ENCODE assay signal across 23 cellular contexts in the genomic region with DNA sequence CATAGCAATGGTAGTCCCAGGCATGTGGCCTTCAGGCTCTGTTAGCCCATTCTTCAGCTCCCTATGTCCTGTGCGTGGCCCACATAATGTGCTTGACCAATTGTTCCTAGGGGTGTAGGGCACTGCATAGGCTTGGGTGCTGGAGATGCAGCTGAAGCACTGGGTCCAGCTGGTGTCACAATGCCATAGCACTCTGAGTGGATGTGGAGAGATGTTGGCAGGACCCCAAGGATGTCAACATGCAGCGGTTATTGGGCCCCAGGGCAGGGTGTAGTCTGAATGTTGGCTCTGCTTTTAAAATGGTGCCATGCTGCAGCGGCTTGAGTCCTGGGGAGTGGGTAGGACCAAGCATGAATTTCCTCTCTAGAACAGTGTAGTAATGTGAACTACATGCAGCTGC.
"Had no signal": no experiment of that assay in that cellular context is flagged by ENCODE, and none has a peak within 500 bp of the region (broad histone marks: within the 10 kb centered on the region; RNA-seq: fewer than 3 reads in every experiment).

No MANE protein-coding gene starts in this region.

- H3K27ac ChIP-seq: coronary artery, esophagus squamous epithelium, gastrocnemius medialis, neural progenitor cell, sigmoid colon, transverse colon had no signal

- H3K4me1 ChIP-seq: gastrocnemius medialis had no signal

- DNase-seq: activated B cell treated with CpG ODN at 0.5 μM for 24 hours; activated CD4-positive, alpha-beta T cell treated with anti-CD3 and anti-CD28 coated beads for 36 hours; activated CD4-positive, alpha-beta T cell treated with anti-CD3 and anti-CD28 coated beads, Interleukin-2, amount 50 U/mL, for 4 hours; activated CD8-positive, alpha-beta memory T cell treated with anti-CD3 and anti-CD28 coated beads for 24 hours; activated CD8-positive, alpha-beta memory T cell treated with anti-CD3 and anti-CD28 coated beads, Interleukin-2, amount 50 U/mL, for 4 hours; activated naive CD4-positive, alpha-beta T cell; activated naive CD8-positive, alpha-beta T cell treated with anti-CD3 and anti-CD28 coated beads for 36 hours; activated T-cell treated with anti-CD3 and anti-CD28 coated beads, Interleukin-2, amount 50 U/mL, for 24 hours; cerebellar nuclear complex; esophagus squamous epithelium; gastrocnemius medialis; hippocampal formation; left cardiac atrium; mesendoderm; naive B cell; retina; sigmoid colon; stimulated activated CD4-positive, alpha-beta T cell treated with anti-CD3 and anti-CD28 coated beads, Interleukin-15, amount 100 ng/mL, for 24 hours; stimulated activated naive B cell treated with anti-CD40 and anti-IgM and Interleukin-4, amounts not matched to agents 10 μg/mL and 1 μg/mL and 100 μg/mL, for 72 hours; transverse colon had no signal

- H3K36me3 ChIP-seq: esophagus squamous epithelium, gastrocnemius medialis, sigmoid colon, transverse colon had no signal

- H3K9me3 ChIP-seq: esophagus squamous epithelium, gastrocnemius medialis, sigmoid colon, transverse colon had no signal

- H3K27me3 ChIP-seq: esophagus squamous epithelium, gastrocnemius medialis, neural progenitor cell, sigmoid colon, transverse colon had no signal

- ATAC-seq: activated CD4-positive, alpha-beta T cell treated with anti-CD3 and anti-CD28 coated beads for 36 hours; gastrocnemius medialis; left cardiac atrium; stimulated activated naive B cell treated with anti-CD40 and anti-IgM and Interleukin-4, amounts not matched to agents 10 μg/mL and 1 μg/mL and 100 μg/mL, for 72 hours had no signal

- H3K4me3 ChIP-seq: coronary artery, esophagus squamous epithelium, gastrocnemius medialis, neural progenitor cell, sigmoid colon, smooth muscle cell, transverse colon had no signal
